10 cellular contexts compared by ENCODE assay signal in the genomic region with DNA sequence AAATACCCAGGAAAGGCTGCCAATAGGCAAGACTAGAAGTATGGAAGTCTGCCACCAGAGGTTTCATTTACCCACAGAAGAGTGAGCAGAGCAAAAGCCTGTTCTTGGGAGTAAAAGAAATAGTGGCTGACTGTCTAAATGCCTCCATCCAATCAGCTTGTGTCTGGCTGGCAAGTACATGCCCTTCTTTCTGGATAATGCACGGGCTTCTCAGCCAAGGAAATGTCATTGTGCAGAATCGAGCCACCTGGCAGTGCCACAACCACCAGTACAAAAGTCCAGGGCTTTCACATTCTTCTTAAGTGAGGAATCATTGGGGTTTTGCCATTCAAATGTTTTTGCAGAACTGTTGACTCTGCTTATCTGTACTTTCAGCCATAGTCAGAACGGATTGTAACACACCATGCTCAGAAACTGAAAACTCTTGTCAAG. TPM values are rescaled to one million over a fixed set of nuclear protein-coding genes. Genes with fewer than 3 reads are reported as not detected.
A peak's percentile ranks its signal among the peaks of the same experiment; 100 is the strongest.
DNase-seq lines count a peak whose midpoint lies in the region; ATAC-seq, FAIRE-seq and TF ChIP-seq lines count a peak whose summit lies in the region.
"Had no signal": no experiment of that assay in that cellular context is flagged by ENCODE, and none has a peak within 500 bp of the region (broad histone marks: within the 10 kb centered on the region; RNA-seq: fewer than 3 reads in every experiment).

No MANE protein-coding gene starts in this region.

- peak overlapping the region; percentile 56 for H3K4me2 ChIP-seq in A549
- H3K4me2 ChIP-seq in mesenchymal stem cell (ENCODE audit: low read length, poor library complexity, severe bottlenecking), result no peak overlapping the region
- H3K4me2 ChIP-seq in mesendoderm (ENCODE audit: low read length), result no peak overlapping the region
- no peak overlapping the region for H3K4me2 ChIP-seq in neuronal stem cell (ENCODE audit: insufficient read depth, low read length, poor library complexity, severe bottlenecking)

- H3K9me3 ChIP-seq in A549, result peaks cover 18% of the 10 kb centered on the region
- H3K9me3 ChIP-seq in esophagus squamous epithelium, result no peaks in the 10 kb centered on the region
- H3K9me3 ChIP-seq in mesenchymal stem cell (ENCODE audit: control insufficient read depth, low read length), result peaks cover 6% of the 10 kb centered on the region
- peaks cover 0 to 6% of the 10 kb centered on the region in 2 donors for H3K9me3 ChIP-seq in neuronal stem cell (replicated peaks in 1 of 2; ENCODE audit: control insufficient read depth in 2 of 2, insufficient read depth in 1 of 2, low read depth in 1 of 2, low read length in 2 of 2)

- H3K9ac ChIP-seq in mesenchymal stem cell (ENCODE audit: low read length) (peak overlapping the region; percentile 56), mesendoderm (ENCODE audit: low read length) (no peak overlapping the region), neuronal stem cell (ENCODE audit: low read depth, low read length, poor library complexity) (no peak overlapping the region)

- no peak overlapping the region for H3K4me3 ChIP-seq in A549
- no peak overlapping the region for H3K4me3 ChIP-seq in esophagus squamous epithelium
- peak overlapping the region in 1 of 2 experiments; percentile 62 for H3K4me3 ChIP-seq in mesenchymal stem cell (ENCODE audit: insufficient read depth in 1 of 2, low read depth in 1 of 2, low read length in 2 of 2)
- H3K4me3 ChIP-seq in mesendoderm (ENCODE audit: low read length), result no peak overlapping the region
- H3K4me3 ChIP-seq in neuronal stem cell (ENCODE audit: low read length in 2 of 2), result no peak overlapping the region

- intact Hi-C loops in esophagus squamous epithelium (cut with DNase I), result loop anchor here (5.0 kb wide), 1 partner anchor 637 kb away; no protein-coding TSS in a partner anchor

- H3K56ac ChIP-seq in mesendoderm (ENCODE audit: low read length), result no peak overlapping the region

- TF ChIP-seq POLR2A in A549 (IDR thresholded peaks at IDR 0.05; ENCODE audit: low read length) (no peak), esophagus squamous epithelium (IDR thresholded peaks at IDR 0.05) (no peak)

- H3K18ac ChIP-seq in mesenchymal stem cell (ENCODE audit: low read depth in 1 of 2, low read length in 2 of 2) (no peak overlapping the region), mesendoderm (ENCODE audit: low read length) (no peak overlapping the region), neuronal stem cell (ENCODE audit: low read length) (no peak overlapping the region)

- 6% methylated on average over 3 of the region's 3 CpGs for WGBS in A549 (ENCODE audit: missing lambda C conversion rate)
- 18 to 19% methylated on average over 3 of the region's 3 CpGs for WGBS in esophagus squamous epithelium, 2 donors
- WGBS in mesenchymal stem cell, result 73% methylated on average over 3 of the region's 3 CpGs
- WGBS in mesendoderm (ENCODE audit: extremely low coverage, insufficient coverage, low lambda C conversion rate), result no CpG with 5 or more reads among the region's 3 CpGs
- WGBS in neuronal stem cell (ENCODE audit: extremely low coverage in 2 of 2, insufficient read length in 2 of 2, insufficient replicate concordance in 1 of 2), 2 donors, result no CpG with 5 or more reads among the region's 3 CpGs

- TF ChIP-seq EP300 in A549 (IDR thresholded peaks at IDR 0.05), result no peak

- no peak overlapping the region for H2AFZ ChIP-seq in mesenchymal stem cell (ENCODE audit: low read depth, low read length)
- H2AFZ ChIP-seq in neuronal stem cell (ENCODE audit: low read length), result no peak overlapping the region

- TF ChIP-seq CTCF in A549 (IDR thresholded peaks at IDR 0.05) (no peak), esophagus squamous epithelium (IDR thresholded peaks at IDR 0.05) (peak in 2 of 6 experiments; percentile 15 to 32)

- DNase-seq in A549 (ENCODE audit: low read depth in 1 of 2, low spot score in 1 of 2) (peak in 1 of 2 experiments; percentile 49), NCI-H226 (peak; percentile 23), esophagus squamous epithelium (lab: John Stamatoyannopoulos, UW) (no peak), mesenchymal stem cell (no peak), mesendoderm (no peak), foreskin melanocyte (no peak), neuronal stem cell (ENCODE audit: low spot score) (no peak)
- DNase-seq: activated effector memory CD4-positive, alpha-beta T cell treated with anti-CD3 and anti-CD28 coated beads, Interleukin-2, amount 50 U/mL, for 16 hours; T-helper 1 cell had no signal

- POLR2A ChIA-PET in A549 (lab: Yijun Ruan, JAX), result no interaction called here

- no peak overlapping the region for H2BK15ac ChIP-seq in mesenchymal stem cell (ENCODE audit: low read depth, poor library complexity, severe bottlenecking)
- H2BK15ac ChIP-seq in mesendoderm (replicated peaks; ENCODE audit: low read depth), result no peak overlapping the region
- no peak overlapping the region for H2BK15ac ChIP-seq in neuronal stem cell (ENCODE audit: low read length)

- H3K79me1 ChIP-seq in mesenchymal stem cell (replicated peaks; ENCODE audit: low read length, poor library complexity, severe bottlenecking), result no peaks in the 10 kb centered on the region
- no peaks in the 10 kb centered on the region for H3K79me1 ChIP-seq in mesendoderm (ENCODE audit: low read length)
- H3K79me1 ChIP-seq in neuronal stem cell (ENCODE audit: low read depth, low read length), result no peaks in the 10 kb centered on the region

- no peak for TF ChIP-seq RAD21 in A549 (conservative IDR thresholded peaks at IDR 0.05 in 1 of 2, IDR thresholded peaks at IDR 0.05 in 1 of 2)

- H3K27me3 ChIP-seq in esophagus squamous epithelium, result no peaks in the 10 kb centered on the region
- peaks cover 16 to 31% of the 10 kb centered on the region in 2 experiments for H3K27me3 ChIP-seq in mesenchymal stem cell (ENCODE audit: control insufficient read depth in 1 of 2, insufficient read depth in 1 of 2, low read length in 2 of 2)
- no peaks in the 10 kb centered on the region for H3K27me3 ChIP-seq in mesendoderm (ENCODE audit: insufficient read depth, low read length, poor library complexity)
- H3K27me3 ChIP-seq in neuronal stem cell (ENCODE audit: control insufficient read depth in 3 of 3, insufficient read depth in 3 of 3, low read depth in 1 of 3, low read length in 3 of 3), result no peaks in the 10 kb centered on the region

- no peak for FAIRE-seq in A549 (lab: Jason Lieb, UNC)

- CTCF ChIA-PET in A549 (lab: Yijun Ruan, JAX), result interaction anchor here (6.8 kb wide), 1 partner anchor 8 kb away, joined by 47 read pairs; a partner anchor contains a TSS

- H4K91ac ChIP-seq in mesenchymal stem cell (ENCODE audit: low read length) (no peak overlapping the region), neuronal stem cell (ENCODE audit: low read depth, low read length, poor library complexity) (no peak overlapping the region)

- H3K4ac ChIP-seq in mesenchymal stem cell (ENCODE audit: low read depth in 1 of 2, low read length in 2 of 2) (no peak overlapping the region), mesendoderm (ENCODE audit: low read depth, low read length) (no peak overlapping the region), neuronal stem cell (ENCODE audit: low read length) (no peak overlapping the region)

- no peak overlapping the region for H2BK12ac ChIP-seq in mesenchymal stem cell (ENCODE audit: low read length in 2 of 2)
- H2BK12ac ChIP-seq in neuronal stem cell (ENCODE audit: low read length), result no peak overlapping the region

- H3K4me1 ChIP-seq in A549 (no peaks in the 10 kb centered on the region), esophagus squamous epithelium (peaks cover 5 to 43% (median 12%) of the 10 kb centered on the region in 3 donors), mesenchymal stem cell (ENCODE audit: control insufficient read depth, insufficient read depth, low read depth, low read length) (no peaks in the 10 kb centered on the region), mesendoderm (ENCODE audit: control insufficient read depth, low read depth, low read length) (no peaks in the 10 kb centered on the region), neuronal stem cell (ENCODE audit: control insufficient read depth in 2 of 2, insufficient read depth in 1 of 2, low read depth in 1 of 2, low read length in 2 of 2) (no peaks in the 10 kb centered on the region)

- no peak overlapping the region for H4K5ac ChIP-seq in mesendoderm (ENCODE audit: low read length)

- H3K27ac ChIP-seq in A549 (no peak overlapping the region; a peak in 1 of 6 replicates), esophagus squamous epithelium (peak overlapping the region in 3 of 4 donors; percentile 47 to 78 (median 65)), mesenchymal stem cell (ENCODE audit: low read length, poor library complexity, severe bottlenecking) (no peak overlapping the region), mesendoderm (ENCODE audit: low read depth, low read length) (no peak overlapping the region), neuronal stem cell (replicated peaks; ENCODE audit: low read length) (no peak overlapping the region)

- H2AK5ac ChIP-seq in mesenchymal stem cell (ENCODE audit: low read length, severe bottlenecking), result no peak overlapping the region
- H2AK5ac ChIP-seq in mesendoderm (ENCODE audit: low read length), result no peak overlapping the region
- no peak overlapping the region for H2AK5ac ChIP-seq in neuronal stem cell (ENCODE audit: low read depth, low read length)

- H2BK120ac ChIP-seq in mesenchymal stem cell (ENCODE audit: low read depth, low read length), result no peak overlapping the region
- no peak overlapping the region for H2BK120ac ChIP-seq in mesendoderm (ENCODE audit: low read depth, low read length)
- no peak overlapping the region for H2BK120ac ChIP-seq in neuronal stem cell (ENCODE audit: low read depth, low read length)

- no peak overlapping the region for H4K8ac ChIP-seq in mesenchymal stem cell (ENCODE audit: low read length)
- H4K8ac ChIP-seq in mesendoderm (ENCODE audit: low read depth, low read length), result no peak overlapping the region
- no peak overlapping the region for H4K8ac ChIP-seq in neuronal stem cell (ENCODE audit: low read depth, low read length)

- H3K23ac ChIP-seq in mesenchymal stem cell (ENCODE audit: low read length in 2 of 2) (no peak overlapping the region), mesendoderm (ENCODE audit: low read length) (no peak overlapping the region), neuronal stem cell (ENCODE audit: low read depth, low read length, poor library complexity) (no peak overlapping the region)

- peak; percentile 65 to 85; a peak in 5 of 6 replicates for ATAC-seq in A549
- no peak for ATAC-seq in GM18868 (IDR thresholded peaks at IDR 0.05; ENCODE audit: unreplicated experiment)

- H2BK5ac ChIP-seq in mesenchymal stem cell (ENCODE audit: low read depth, low read length, poor library complexity, severe bottlenecking) (no peak overlapping the region), mesendoderm (ENCODE audit: low read length) (no peak overlapping the region), neuronal stem cell (ENCODE audit: low read length) (no peak overlapping the region)

- no peak overlapping the region for H3K14ac ChIP-seq in mesenchymal stem cell (ENCODE audit: low read length in 2 of 2)
- H3K14ac ChIP-seq in neuronal stem cell (ENCODE audit: low read length), result no peak overlapping the region

- H3K36me3 ChIP-seq in esophagus squamous epithelium (no peaks in the 10 kb centered on the region), mesenchymal stem cell (ENCODE audit: control insufficient read depth in 1 of 2, insufficient read depth in 2 of 2, low read depth in 1 of 2, low read length in 2 of 2) (no peaks in the 10 kb centered on the region), mesendoderm (ENCODE audit: control insufficient read depth, insufficient read depth, low read length) (no peaks in the 10 kb centered on the region), neuronal stem cell (replicated peaks in 1 of 2; ENCODE audit: control insufficient read depth in 2 of 2, insufficient read depth in 2 of 2, low read length in 2 of 2) (no peaks in the 10 kb centered on the region)

- no peaks in the 10 kb centered on the region for H3K79me2 ChIP-seq in mesendoderm (ENCODE audit: control insufficient read depth, insufficient read depth, low read length)

RNA-seq across cellular contexts. Expression of a gene that starts 10.1 kb away (rescaled TPM):
- polyA plus RNA-seq in A549 (2011; rRNA removed) (15.1 and 20.8 TPM in 2 replicates), A549 (2017; fragmentation: RNase III; extraction: RNeasy Plus Mini Kit Qiagen cat#74134 plus additional on column Dnase treatment) (5.6 to 5.9 TPM (median 5.9 TPM) in 3 replicates)
- polyA plus RNA-seq in A549 (2012; cell fraction: cytosol; rRNA removed), result 2.4 TPM in 2 replicates
- 2.5 and 4.4 TPM in 2 replicates for polyA plus RNA-seq in A549 (2012; cell fraction: nucleus; rRNA removed)
- 13.9 and 21.4 TPM in 2 replicates for polyA minus RNA-seq in A549 (2011; rRNA and poly(A)+ RNA removed)
- 1 to 10 TPM; 4.4 to 8.2 (median 4.8) TPM for total RNA-seq in esophagus squamous epithelium
- polyA plus RNA-seq in mesenchymal stem cell (2013, experiment 1 of 2), result 5.7 TPM
- 5.2 TPM for polyA plus RNA-seq in mesenchymal stem cell (2013, experiment 2 of 2)
- 2.6 TPM for polyA plus RNA-seq in mesendoderm (2013, experiment 1 of 2)
- 2.5 TPM for polyA plus RNA-seq in mesendoderm (2013, experiment 2 of 2)
- polyA plus RNA-seq in neuronal stem cell (2013, experiment 1 of 2), result 5.2 TPM
- 5.3 TPM for polyA plus RNA-seq in neuronal stem cell (2013, experiment 2 of 2)

Comparison
In these comparisons a context has a peak if more than half of its experiments do, and no peak if none do; other contexts are left out.
1. H3K27ac ChIP-seq: peak in esophagus squamous epithelium (3 of 4); none in A549 (0 of 2), mesenchymal stem cell (single experiment), mesendoderm (single experiment) and neuronal stem cell (single experiment).